8 cellular contexts compared by ENCODE assay signal in genomic region chr11:57116654-57117053, GRCh38.
DNase-seq lines count a peak whose midpoint lies in the region; ATAC-seq and TF ChIP-seq lines count a peak whose summit lies in the region.

No MANE protein-coding gene starts in this region.

- no peak for ATAC-seq in HG03095 (IDR thresholded peaks at IDR 0.05; ENCODE audit: unreplicated experiment)

- H3K4me3 ChIP-seq in AG09309 (ENCODE audit: control insufficient read depth, low read depth, low read length) (no peak overlapping the region), GM12875 (ENCODE audit: low read depth, low read length) (no peak overlapping the region)

- DNase-seq in AG09309 (ENCODE audit: low read depth) (no peak), HuH-7.5 (ENCODE audit: low spot score) (peak; percentile 53), SK-MEL-5 (ENCODE audit: low read depth, low spot score) (peak; percentile 63), foreskin melanocyte (peak; percentile 34), renal cortical epithelial cell (ENCODE audit: low read depth) (peak; percentile 30), NCI-H2081 treated with DMSO at 0.1 percent for 48 hours (lab: John Stamatoyannopoulos, UW) (no peak)

- in situ Hi-C loops in SK-MEL-5 (cut with HindIII; ENCODE audit: low pct_unique_long_range_greater_than_20kb, low sequenced_read_pairs) = no loop called here

- TF ChIP-seq CTCF in AG09309 (IDR thresholded peaks at IDR 0.05; ENCODE audit: control insufficient read depth, insufficient read depth, low read depth, low read length, missing control alignments) = peak; percentile 60
- peak; percentile 47; the same call in 1 of the 2 replicates for TF ChIP-seq CTCF in GM12875 (IDR thresholded peaks at IDR 0.05; ENCODE audit: borderline replicate concordance, insufficient read depth, low read depth, low read length)

Comparison
In these comparisons a context has a peak if more than half of its experiments do, and no peak if none do; other contexts are left out.
1. DNase-seq: peak in HuH-7.5 (single experiment), SK-MEL-5 (single experiment), foreskin melanocyte (single experiment) and renal cortical epithelial cell (single experiment); none in AG09309 (single experiment) and NCI-H2081 treated with DMSO at 0.1 percent for 48 hours (single experiment).